Comparison of ENCODE assay signal across 1 cellular context in the genomic region with DNA sequence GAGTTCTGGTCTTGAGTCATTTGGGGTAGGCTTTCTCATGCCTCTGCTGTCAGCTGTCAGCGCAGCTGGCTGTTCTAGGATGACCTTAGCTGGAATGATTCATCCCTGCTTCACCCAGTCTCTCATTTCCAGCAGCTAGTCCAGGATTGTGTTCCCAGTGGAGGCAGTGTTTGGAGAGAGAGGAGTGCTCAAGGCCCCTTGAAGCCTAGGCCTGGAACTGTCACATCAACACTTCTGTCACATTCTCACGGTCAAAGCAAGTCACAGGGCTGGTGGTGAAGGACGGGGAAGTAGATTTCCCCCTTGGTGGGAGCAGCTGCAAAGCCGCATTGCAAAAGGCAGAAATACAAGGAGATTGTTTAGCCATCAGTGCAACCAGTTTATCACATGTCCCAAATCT.
TF ChIP-seq lines count a peak whose summit lies in the region.

No MANE protein-coding gene starts in this region.

TF ChIP-seq in HepG2, 621 proteins besides CTCF, POLR2A, EP300 and RAD21 (continued from another document):
- TF ChIP-seq ZNF501 (CRISPR knock-in tag; IDR thresholded peaks at IDR 0.05) (peak; percentile 21; the same call in 1 of the 2 replicates), SAP130 (CRISPR knock-in tag; IDR thresholded peaks at IDR 0.05; ENCODE audit: low read depth) (peak; percentile 66), BCL6 (CRISPR knock-in tag; IDR thresholded peaks at IDR 0.05) (no peak), MLLT10 (CRISPR knock-in tag; IDR thresholded peaks at IDR 0.05) (no peak), ZNF549 (CRISPR knock-in tag; IDR thresholded peaks at IDR 0.05) (no peak), ZNF382 (CRISPR knock-in tag; IDR thresholded peaks at IDR 0.05; ENCODE audit: borderline replicate concordance) (no peak)
- TF ChIP-seq, protein P1, sequence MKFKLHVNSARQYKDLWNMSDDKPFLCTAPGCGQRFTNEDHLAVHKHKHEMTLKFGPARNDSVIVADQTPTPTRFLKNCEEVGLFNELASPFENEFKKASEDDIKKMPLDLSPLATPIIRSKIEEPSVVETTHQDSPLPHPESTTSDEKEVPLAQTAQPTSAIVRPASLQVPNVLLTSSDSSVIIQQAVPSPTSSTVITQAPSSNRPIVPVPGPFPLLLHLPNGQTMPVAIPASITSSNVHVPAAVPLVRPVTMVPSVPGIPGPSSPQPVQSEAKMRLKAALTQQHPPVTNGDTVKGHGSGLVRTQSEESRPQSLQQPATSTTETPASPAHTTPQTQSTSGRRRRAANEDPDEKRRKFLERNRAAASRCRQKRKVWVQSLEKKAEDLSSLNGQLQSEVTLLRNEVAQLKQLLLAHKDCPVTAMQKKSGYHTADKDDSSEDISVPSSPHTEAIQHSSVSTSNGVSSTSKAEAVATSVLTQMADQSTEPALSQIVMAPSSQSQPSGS (CRISPR knock-in tag; IDR thresholded peaks at IDR 0.05), result no peak
